ENCODE assay signal across 15 cellular contexts in the genomic region with DNA sequence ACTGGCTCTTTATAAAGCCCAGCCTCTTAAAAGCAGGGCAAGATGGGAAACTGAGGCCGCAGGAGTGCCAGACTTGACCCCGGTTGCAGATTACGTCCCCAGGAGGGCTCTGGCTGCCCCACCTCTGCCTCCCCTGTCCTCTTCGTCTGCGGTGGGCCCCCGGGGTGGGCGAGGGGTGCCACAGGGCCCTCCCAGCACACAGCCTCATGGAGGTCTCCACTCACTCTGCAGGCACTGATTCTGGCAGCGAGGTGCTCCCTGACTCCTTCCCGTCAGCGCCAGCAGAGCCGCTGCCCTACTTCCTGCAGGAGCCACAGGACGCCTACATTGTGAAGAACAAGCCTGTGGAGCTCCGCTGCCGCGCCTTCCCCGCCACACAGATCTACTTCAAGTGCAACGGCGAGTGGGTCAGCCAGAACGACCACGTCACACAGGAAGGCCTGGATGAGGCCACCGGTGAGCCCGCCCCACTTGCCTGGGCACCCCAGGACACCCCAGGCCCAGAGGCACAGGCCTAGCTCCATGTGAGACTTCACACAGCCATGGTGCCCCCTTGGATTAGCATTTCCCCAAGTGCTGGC.
"Had no signal": no experiment of that assay in that cellular context is flagged by ENCODE, and none has a peak within 500 bp of the region (broad histone marks: within the 10 kb centered on the region; RNA-seq: fewer than 3 reads in every experiment).

No MANE protein-coding gene starts in this region.

- H3K4me3 Mint-ChIP-seq: activated CD4-positive, alpha-beta memory T cell treated with anti-CD3 and anti-CD28 coated beads, Interleukin-2, amount 10 ng/mL, durations not matched to agents 7 days and 5 days; activated CD4-positive, alpha-beta T cell treated with anti-CD3 and anti-CD28 coated beads for 36 hours; activated T-cell treated with anti-CD3 and anti-CD28 coated beads, Interleukin-2, amount 50 U/mL, for 24 hours; naive thymus-derived CD4-positive, alpha-beta T cell; stimulated activated naive B cell treated with anti-CD40 and anti-IgM and Interleukin-4, amounts not matched to agents 10 μg/mL and 1 μg/mL and 100 μg/mL, for 72 hours; T-helper 1 cell treated with Interleukin-12 subunit alpha and Interleukin-12 subunit beta and Interleukin-4 antibody, amounts not matched to agents 30 μg/mL and 1 μg/mL, for 36 hours had no signal

- H3K4me3 ChIP-seq: adrenal gland, coronary artery, mucosa of descending colon, tibial nerve, vagina had no signal

- H3K36me3 ChIP-seq: adrenal gland, tibial nerve had no signal

- H3K27ac ChIP-seq: coronary artery, foreskin keratinocyte, tibial nerve, vagina had no signal

- H3K27ac Mint-ChIP-seq: activated CD4-positive, alpha-beta memory T cell treated with anti-CD3 and anti-CD28 coated beads, Interleukin-2, amount 10 ng/mL, durations not matched to agents 7 days and 5 days; activated CD4-positive, alpha-beta T cell treated with anti-CD3 and anti-CD28 coated beads for 36 hours; activated T-cell treated with anti-CD3 and anti-CD28 coated beads, Interleukin-2, amount 50 U/mL, for 24 hours; naive thymus-derived CD4-positive, alpha-beta T cell; stimulated activated naive B cell treated with anti-CD40 and anti-IgM and Interleukin-4, amounts not matched to agents 10 μg/mL and 1 μg/mL and 100 μg/mL, for 72 hours; T-helper 1 cell treated with Interleukin-12 subunit alpha and Interleukin-12 subunit beta and Interleukin-4 antibody, amounts not matched to agents 30 μg/mL and 1 μg/mL, for 36 hours had no signal

- H3K36me3 Mint-ChIP-seq: naive thymus-derived CD4-positive, alpha-beta T cell; stimulated activated naive B cell treated with anti-CD40 and anti-IgM and Interleukin-4, amounts not matched to agents 10 μg/mL and 1 μg/mL and 100 μg/mL, for 72 hours had no signal

- H3K9me3 Mint-ChIP-seq: activated CD4-positive, alpha-beta memory T cell treated with anti-CD3 and anti-CD28 coated beads, Interleukin-2, amount 10 ng/mL, durations not matched to agents 7 days and 5 days; activated T-cell treated with anti-CD3 and anti-CD28 coated beads, Interleukin-2, amount 50 U/mL, for 24 hours; naive thymus-derived CD4-positive, alpha-beta T cell; stimulated activated naive B cell treated with anti-CD40 and anti-IgM and Interleukin-4, amounts not matched to agents 10 μg/mL and 1 μg/mL and 100 μg/mL, for 72 hours; T-helper 1 cell treated with Interleukin-12 subunit alpha and Interleukin-12 subunit beta and Interleukin-4 antibody, amounts not matched to agents 30 μg/mL and 1 μg/mL, for 36 hours had no signal

- H3K4me1 Mint-ChIP-seq: activated CD4-positive, alpha-beta memory T cell treated with anti-CD3 and anti-CD28 coated beads, Interleukin-2, amount 10 ng/mL, durations not matched to agents 7 days and 5 days; activated CD4-positive, alpha-beta T cell treated with anti-CD3 and anti-CD28 coated beads for 36 hours had no signal

- H3K27me3 ChIP-seq: adrenal gland, foreskin keratinocyte, tibial nerve, vagina had no signal

- DNase-seq: activated CD4-positive, alpha-beta memory T cell treated with anti-CD3 and anti-CD28 coated beads, Interleukin-2, amount 10 ng/mL, durations not matched to agents 7 days and 5 days; activated CD4-positive, alpha-beta T cell treated with anti-CD3 and anti-CD28 coated beads for 36 hours; activated naive CD4-positive, alpha-beta T cell treated with anti-CD3 and anti-CD28 coated beads, Interleukin-2, amount 50 U/mL, for 16 hours; activated T-cell treated with anti-CD3 and anti-CD28 coated beads, Interleukin-2, amount 50 U/mL, for 24 hours; effector CD8-positive, alpha-beta T cell; foreskin keratinocyte; mucosa of descending colon; naive thymus-derived CD4-positive, alpha-beta T cell; stimulated activated CD4-positive, alpha-beta T cell treated with anti-CD3 and anti-CD28 coated beads, Interleukin-2, amount 100 ng/mL, for 48 hours; stimulated activated naive B cell treated with anti-CD40 and anti-IgM and Interleukin-4, amounts not matched to agents 10 μg/mL and 1 μg/mL and 100 μg/mL, for 72 hours had no signal

- H3K4me1 ChIP-seq: foreskin keratinocyte, tibial nerve, vagina had no signal

- H3K27me3 Mint-ChIP-seq: activated CD4-positive, alpha-beta memory T cell treated with anti-CD3 and anti-CD28 coated beads, Interleukin-2, amount 10 ng/mL, durations not matched to agents 7 days and 5 days; activated CD4-positive, alpha-beta T cell treated with anti-CD3 and anti-CD28 coated beads for 36 hours; activated T-cell treated with anti-CD3 and anti-CD28 coated beads, Interleukin-2, amount 50 U/mL, for 24 hours; naive thymus-derived CD4-positive, alpha-beta T cell had no signal

- H3K9me3 ChIP-seq: adrenal gland, mucosa of descending colon, tibial nerve, vagina had no signal
